Comparison of ENCODE assay signal across 8 cellular contexts in genomic region chr3:156151824-156152428, GRCh38. TPM values are rescaled to one million over a fixed set of nuclear protein-coding genes. Genes with fewer than 3 reads are reported as not detected.
DNase-seq lines count a peak whose midpoint lies in the region; ATAC-seq, FAIRE-seq and TF ChIP-seq lines count a peak whose summit lies in the region.

No MANE protein-coding gene starts in this region.

- no peaks in the 10 kb centered on the region for H3K36me3 ChIP-seq in BJ (ENCODE audit: control insufficient read depth, insufficient read depth, low read length)

- ATAC-seq in GM19397 (IDR thresholded peaks at IDR 0.05; ENCODE audit: unreplicated experiment) = no peak

- peak; percentile 82 for TF ChIP-seq CTCF in BJ (IDR thresholded peaks at IDR 0.05; ENCODE audit: insufficient read depth, low read depth, low read length)

- CTCF ChIA-PET in BJ (lab: Yijun Ruan, JAX) = interaction anchor here (0.5 to 8.9 kb wide), 50 partner anchors 8 to 1032 kb away, joined by 3 to 197 read pairs (median 4); partner anchors contain the start of gene TIPARP

- DNase-seq in BJ (ENCODE audit: low read depth) (no peak), GM19239 (ENCODE audit: insufficient read length, low spot score) (peak; percentile 9), Kasumi-1 (lab: John Stamatoyannopoulos, UW) (peak; percentile 75 to 76), RKO (ENCODE audit: low spot score) (peak; percentile 71), glomerular visceral epithelial cell (ENCODE audit: extremely low spot score) (peak; percentile 74), posterior vena cava (ENCODE audit: low spot score) (peak; percentile 85)
- peak; percentile 80 for DNase-seq in activated effector memory CD4-positive, alpha-beta T cell treated with anti-CD3 and anti-CD28 coated beads, Interleukin-2, amount 50 U/mL, for 16 hours

- POLR2A ChIA-PET in BJ (lab: Charles Lee) = interaction anchor here (0.6 kb wide), 1 partner anchor 371 kb away, joined by 3 read pairs; no protein-coding TSS in a partner anchor

- no peaks in the 10 kb centered on the region for H3K27me3 ChIP-seq in BJ (ENCODE audit: control insufficient read depth, insufficient read depth, low read length)

- peak; percentile 71 for FAIRE-seq in GM19239 (lab: Jason Lieb, UNC)

- intact Hi-C loops in posterior vena cava (cut with DNase I) = loop anchor here in 1 of 2 donors (5.0 kb wide), 1 partner anchor 355 kb away; no protein-coding TSS in a partner anchor

- H3K4me3 ChIP-seq in BJ (ENCODE audit: low read depth, low read length) = no peak overlapping the region

RNA-seq across cellular contexts. Expression of gene KCNAB1, which starts 31.5 kb away (rescaled TPM):
- polyA plus RNA-seq in BJ (2011; rRNA removed) = not detected in 2 replicates
- polyA minus RNA-seq in BJ (2011; rRNA and poly(A)+ RNA removed) = not detected in 2 replicates
- total RNA-seq in posterior vena cava = 10 to 100 TPM; 14.0 to 33.1 TPM
